In genomic region chr6:121652223-121652622, GRCh38 we compare ENCODE assay signal across 16 cellular contexts.
DNase-seq lines count a peak whose midpoint lies in the region; ATAC-seq and TF ChIP-seq lines count a peak whose summit lies in the region.
"Had no signal": no experiment of that assay in that cellular context is flagged by ENCODE, and none has a peak within 500 bp of the region (broad histone marks: within the 10 kb centered on the region; RNA-seq: fewer than 3 reads in every experiment).

No MANE protein-coding gene starts in this region.

- no peaks in the 10 kb centered on the region for H3K27me3 Mint-ChIP-seq in activated CD4-positive, alpha-beta T cell treated with anti-CD3 and anti-CD28 coated beads, Interleukin-2, amount 10 ng/mL, durations not matched to agents 7 days and 5 days
- no peaks in the 10 kb centered on the region for H3K27me3 Mint-ChIP-seq in Caco-2 (ENCODE audit: insufficient read depth, unreplicated experiment)

- ATAC-seq in HG03159 (IDR thresholded peaks at IDR 0.05; ENCODE audit: unreplicated experiment) (no peak), GM18858 (IDR thresholded peaks at IDR 0.05; ENCODE audit: unreplicated experiment) (no peak)

- intact Hi-C loops in esophagus squamous epithelium (cut with DNase I) = no loop called here
- intact Hi-C loops in Caco-2 (cut with micrococcal nuclease; ENCODE audit: unreplicated experiment) = no loop called here

- H2AFZ ChIP-seq in Loucy (ENCODE audit: low read length) = peak overlapping the region; percentile 71

- H3K9me3 Mint-ChIP-seq in activated CD4-positive, alpha-beta T cell treated with anti-CD3 and anti-CD28 coated beads, Interleukin-2, amount 10 ng/mL, durations not matched to agents 7 days and 5 days = no peaks in the 10 kb centered on the region
- peaks cover 5% of the 10 kb centered on the region for H3K9me3 Mint-ChIP-seq in Caco-2 (ENCODE audit: unreplicated experiment)

- BruUV-seq in Caco-2 (replicated peaks; lab: Mats Ljungman, UMichigan) = no TSS peak

- no peaks in the 10 kb centered on the region for H3K36me3 Mint-ChIP-seq in activated CD4-positive, alpha-beta T cell treated with anti-CD3 and anti-CD28 coated beads, Interleukin-2, amount 10 ng/mL, durations not matched to agents 7 days and 5 days (ENCODE audit: low read depth)
- no peaks in the 10 kb centered on the region for H3K36me3 Mint-ChIP-seq in Caco-2 (ENCODE audit: insufficient read depth, unreplicated experiment)

- H3K4me3 ChIP-seq in Loucy (ENCODE audit: low read length, poor library complexity, severe bottlenecking) = peak overlapping the region; percentile 54
- H3K4me3 ChIP-seq in esophagus squamous epithelium = no peak overlapping the region
- H3K4me3 ChIP-seq in skeletal muscle tissue (ENCODE audit: low read length in 3 of 3) = no peak overlapping the region
- no peak overlapping the region for H3K4me3 ChIP-seq in Caco-2 (ENCODE audit: low read depth, low read length)
- H3K4me3 ChIP-seq: spleen had no signal

- TF ChIP-seq POLR2A in esophagus squamous epithelium (IDR thresholded peaks at IDR 0.05) = no peak

- peak overlapping the region; percentile 70 for H3K4me2 ChIP-seq in Loucy (ENCODE audit: low read depth, low read length, poor library complexity, severe bottlenecking)

- 47 to 56% methylated on average over 5 of the region's 5 CpGs for WGBS in esophagus squamous epithelium, 2 donors

- H4K20me1 ChIP-seq in Loucy (ENCODE audit: insufficient read depth, low read length, poor library complexity, severe bottlenecking) = no peaks in the 10 kb centered on the region

- no peaks in the 10 kb centered on the region for H3F3A ChIP-seq in Loucy (ENCODE audit: low read depth)

- peak overlapping the region; percentile 11 for H3K4me3 Mint-ChIP-seq in activated CD4-positive, alpha-beta T cell treated with anti-CD3 and anti-CD28 coated beads, Interleukin-2, amount 10 ng/mL, durations not matched to agents 7 days and 5 days
- H3K4me3 Mint-ChIP-seq in Caco-2 (ENCODE audit: unreplicated experiment) = no peak overlapping the region

- no peak for TF ChIP-seq CTCF in Loucy (conservative IDR thresholded peaks at IDR 0.05; ENCODE audit: low read length)
- TF ChIP-seq CTCF in esophagus squamous epithelium (IDR thresholded peaks at IDR 0.05) = no peak
- TF ChIP-seq CTCF in Caco-2 (IDR thresholded peaks at IDR 0.05; ENCODE audit: insufficient read depth in 1 of 2, low read depth in 1 of 2, low read length in 1 of 2, severe bottlenecking in 1 of 2, unreplicated experiment in 1 of 2) = no peak

- H3K9me2 ChIP-seq in Loucy (replicated peaks; ENCODE audit: low read depth, low read length) = no peaks in the 10 kb centered on the region

- H3K36me3 ChIP-seq in Loucy (ENCODE audit: insufficient read depth, low read length) (no peaks in the 10 kb centered on the region), esophagus squamous epithelium (no peaks in the 10 kb centered on the region), skeletal muscle tissue (ENCODE audit: control insufficient read depth in 3 of 3, insufficient read depth in 3 of 3, low read length in 3 of 3) (no peaks in the 10 kb centered on the region), Caco-2 (ENCODE audit: control insufficient read depth, insufficient read depth, low read length) (no peaks in the 10 kb centered on the region)
- H3K36me3 ChIP-seq: spleen, WERI-Rb-1 had no signal

- H3K9ac ChIP-seq in Loucy (ENCODE audit: low read depth, low read length, poor library complexity, severe bottlenecking) (peak overlapping the region; percentile 38), skeletal muscle tissue (ENCODE audit: low read depth in 1 of 3, low read length in 3 of 3) (no peak overlapping the region)

- POLR2A ChIA-PET in activated CD4-positive, alpha-beta T cell treated with anti-CD3 and anti-CD28 coated beads, Interleukin-2, amount 10 ng/mL, durations not matched to agents 7 days and 5 days (lab: Charles Lee) = no interaction called here
- POLR2A ChIA-PET in Caco-2 (lab: Charles Lee) = no interaction called here

- CTCF ChIA-PET in activated CD4-positive, alpha-beta T cell treated with anti-CD3 and anti-CD28 coated beads, Interleukin-2, amount 10 ng/mL, durations not matched to agents 7 days and 5 days (lab: Charles Lee) = no interaction called here
- CTCF ChIA-PET in Caco-2 (lab: Charles Lee) = no interaction called here

- no peaks in the 10 kb centered on the region for H3K9me3 ChIP-seq in Loucy (ENCODE audit: insufficient read depth, low read depth, low read length)
- H3K9me3 ChIP-seq in esophagus squamous epithelium = no peaks in the 10 kb centered on the region
- no peaks in the 10 kb centered on the region for H3K9me3 ChIP-seq in skeletal muscle tissue (ENCODE audit: control insufficient read depth in 3 of 3, low read length in 3 of 3)
- no peaks in the 10 kb centered on the region for H3K9me3 ChIP-seq in Caco-2
- H3K9me3 ChIP-seq: spleen had no signal

- H3K27ac Mint-ChIP-seq in activated CD4-positive, alpha-beta T cell treated with anti-CD3 and anti-CD28 coated beads, Interleukin-2, amount 10 ng/mL, durations not matched to agents 7 days and 5 days = peak overlapping the region; percentile 84
- H3K27ac Mint-ChIP-seq in Caco-2 (ENCODE audit: unreplicated experiment) = no peak overlapping the region

- H3K27ac ChIP-seq in esophagus squamous epithelium = peak overlapping the region in 3 of 4 donors; percentile 47 to 56 (median 54)
- peak overlapping the region; percentile 70 for H3K27ac ChIP-seq in skeletal muscle tissue (ENCODE audit: low read depth, low read length)
- H3K27ac ChIP-seq: HL-60, WERI-Rb-1 had no signal

- H3K79me2 ChIP-seq in Loucy (ENCODE audit: insufficient read depth, low read length) = no peaks in the 10 kb centered on the region

- no peak for DNase-seq in activated CD4-positive, alpha-beta T cell treated with anti-CD3 and anti-CD28 coated beads, Interleukin-2, amount 10 ng/mL, durations not matched to agents 7 days and 5 days
- no peak for DNase-seq in activated CD4-positive, alpha-beta T cell treated with anti-CD3 and anti-CD28 coated beads, Interleukin-2, amount 50 U/mL, for 4 hours
- DNase-seq in esophagus squamous epithelium (lab: John Stamatoyannopoulos, UW) (no peak), Caco-2 (no peak)
- DNase-seq: activated naive CD4-positive, alpha-beta T cell treated with anti-CD3 and anti-CD28 coated beads, Interleukin-2, amount 50 U/mL, for 16 hours; caudate nucleus; GDM1; NCI-H1930; NCI-H510A; spleen; WERI-Rb-1 had no signal

- peaks cover 43% of the 10 kb centered on the region for H3K4me1 ChIP-seq in Loucy (ENCODE audit: insufficient read depth, low read length, poor library complexity, severe bottlenecking)
- peaks cover 0 to 15% (median 8%) of the 10 kb centered on the region in 3 donors for H3K4me1 ChIP-seq in esophagus squamous epithelium
- peaks cover 0 to 3% (median 3%) of the 10 kb centered on the region in 3 donors for H3K4me1 ChIP-seq in skeletal muscle tissue (ENCODE audit: control insufficient read depth in 3 of 3, insufficient read depth in 3 of 3, low read length in 3 of 3)
- H3K4me1 ChIP-seq in Caco-2 = no peaks in the 10 kb centered on the region; the same call in 1 of the 2 replicates

- H3K4me1 Mint-ChIP-seq in activated CD4-positive, alpha-beta T cell treated with anti-CD3 and anti-CD28 coated beads, Interleukin-2, amount 10 ng/mL, durations not matched to agents 7 days and 5 days = peaks cover 36% of the 10 kb centered on the region
- H3K4me1 Mint-ChIP-seq in Caco-2 (ENCODE audit: low read depth, unreplicated experiment) = peaks cover 11% of the 10 kb centered on the region

- H3K27me3 ChIP-seq in Loucy (ENCODE audit: insufficient read depth, low read length, poor library complexity, severe bottlenecking) (no peaks in the 10 kb centered on the region), esophagus squamous epithelium (no peaks in the 10 kb centered on the region), skeletal muscle tissue (ENCODE audit: control insufficient read depth in 3 of 3, insufficient read depth in 3 of 3, low read length in 3 of 3) (no peaks in the 10 kb centered on the region), Caco-2 (replicated peaks; ENCODE audit: control insufficient read depth, insufficient read depth, low read length) (no peaks in the 10 kb centered on the region)
- H3K27me3 ChIP-seq: spleen had no signal
